ENCODE assay signal across 1 cellular context in the genomic region with DNA sequence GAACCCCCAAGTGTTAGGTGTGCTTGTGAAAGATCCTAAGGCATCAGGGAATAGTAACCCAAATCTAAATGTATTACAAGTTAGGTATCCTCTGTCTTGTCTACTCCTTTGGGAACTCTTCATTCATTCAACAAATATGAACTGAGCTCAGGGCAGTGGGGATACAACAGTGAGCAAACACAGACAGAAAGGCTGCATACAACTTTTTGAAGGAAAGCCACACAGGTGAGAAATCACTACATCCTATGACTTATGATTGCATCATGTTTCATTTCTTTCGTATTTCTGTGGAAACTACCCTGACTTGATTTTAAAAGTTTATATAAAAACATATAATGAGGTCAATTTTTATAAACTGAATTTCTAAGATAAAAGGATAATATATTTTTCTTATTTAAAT.
TF ChIP-seq lines count a peak whose summit lies in the region.

No MANE protein-coding gene starts in this region.

TF ChIP-seq in GM12878, 131 proteins besides CTCF, POLR2A, EP300 and RAD21 (continued from another document):
- TF ChIP-seq NR2C2 (IDR thresholded peaks at IDR 0.05; ENCODE audit: borderline replicate concordance, control insufficient read depth, insufficient read length, low read depth) = no peak
- no peak for TF ChIP-seq CBFB (IDR thresholded peaks at IDR 0.05; ENCODE audit: low read depth)
- TF ChIP-seq PAX5 (IDR thresholded peaks at IDR 0.05; ENCODE audit: borderline replicate concordance, low read depth, low read length) = no peak
- TF ChIP-seq, protein P1, sequence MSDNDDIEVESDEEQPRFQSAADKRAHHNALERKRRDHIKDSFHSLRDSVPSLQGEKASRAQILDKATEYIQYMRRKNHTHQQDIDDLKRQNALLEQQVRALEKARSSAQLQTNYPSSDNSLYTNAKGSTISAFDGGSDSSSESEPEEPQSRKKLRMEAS (IDR thresholded peaks at IDR 0.05; ENCODE audit: low read depth, low read length) = no peak
TF ChIP-seq in GM12878: peak in this region for 0.
